11 cellular contexts compared by ENCODE assay signal in genomic region chr5:100550531-100551036, GRCh38. TPM values are rescaled to one million over a fixed set of nuclear protein-coding genes. Genes with fewer than 3 reads are reported as not detected.
A peak's percentile ranks its signal among the peaks of the same experiment; 100 is the strongest.
DNase-seq lines count a peak whose midpoint lies in the region; ATAC-seq, FAIRE-seq and TF ChIP-seq lines count a peak whose summit lies in the region.
"Had no signal": no experiment of that assay in that cellular context is flagged by ENCODE, and none has a peak within 500 bp of the region (broad histone marks: within the 10 kb centered on the region; RNA-seq: fewer than 3 reads in every experiment).

No MANE protein-coding gene starts in this region.

- POLR2A ChIA-PET in activated CD4-positive, alpha-beta memory T cell treated with anti-CD3 and anti-CD28 coated beads, Interleukin-2, amount 10 ng/mL, durations not matched to agents 7 days and 5 days (lab: Charles Lee): interaction anchor here (0.6 to 1.0 kb wide), 2 partner anchors 79 to 339 kb away, joined by 3 read pairs; no protein-coding TSS in a partner anchor

- FAIRE-seq in frontal cortex (lab: Jason Lieb, UNC): no peak

- no peak for TF ChIP-seq CTCF in chondrocyte (IDR thresholded peaks at IDR 0.05)

- H3K4me3 Mint-ChIP-seq in activated CD4-positive, alpha-beta memory T cell treated with anti-CD3 and anti-CD28 coated beads, Interleukin-2, amount 10 ng/mL, durations not matched to agents 7 days and 5 days: no peak overlapping the region
- H3K4me3 Mint-ChIP-seq in chondrocyte (ENCODE audit: unreplicated experiment): no peak overlapping the region

- H3K4me1 Mint-ChIP-seq in activated CD4-positive, alpha-beta memory T cell treated with anti-CD3 and anti-CD28 coated beads, Interleukin-2, amount 10 ng/mL, durations not matched to agents 7 days and 5 days: peaks cover 6% of the 10 kb centered on the region
- H3K4me1 Mint-ChIP-seq in chondrocyte (ENCODE audit: low read depth): peaks cover 8% of the 10 kb centered on the region

- H3K36me3 Mint-ChIP-seq in activated CD4-positive, alpha-beta memory T cell treated with anti-CD3 and anti-CD28 coated beads, Interleukin-2, amount 10 ng/mL, durations not matched to agents 7 days and 5 days (ENCODE audit: low read depth): no peaks in the 10 kb centered on the region
- H3K36me3 Mint-ChIP-seq in chondrocyte (ENCODE audit: low read depth): no peaks in the 10 kb centered on the region

- no peaks in the 10 kb centered on the region for H3K9me3 Mint-ChIP-seq in activated CD4-positive, alpha-beta memory T cell treated with anti-CD3 and anti-CD28 coated beads, Interleukin-2, amount 10 ng/mL, durations not matched to agents 7 days and 5 days
- H3K9me3 Mint-ChIP-seq in chondrocyte (ENCODE audit: low read depth): peaks cover 2% of the 10 kb centered on the region

- ATAC-seq in GM19452 (IDR thresholded peaks at IDR 0.05; ENCODE audit: unreplicated experiment) (peak; percentile 95), HG03108 (IDR thresholded peaks at IDR 0.05; ENCODE audit: unreplicated experiment) (peak; percentile 87)

- CTCF ChIA-PET in activated CD4-positive, alpha-beta memory T cell treated with anti-CD3 and anti-CD28 coated beads, Interleukin-2, amount 10 ng/mL, durations not matched to agents 7 days and 5 days (lab: Charles Lee): no interaction called here

- H3K27me3 Mint-ChIP-seq in activated CD4-positive, alpha-beta memory T cell treated with anti-CD3 and anti-CD28 coated beads, Interleukin-2, amount 10 ng/mL, durations not matched to agents 7 days and 5 days: no peaks in the 10 kb centered on the region
- no peaks in the 10 kb centered on the region for H3K27me3 Mint-ChIP-seq in chondrocyte (ENCODE audit: low read depth)

- peak overlapping the region; percentile 23 for H3K27ac Mint-ChIP-seq in activated CD4-positive, alpha-beta memory T cell treated with anti-CD3 and anti-CD28 coated beads, Interleukin-2, amount 10 ng/mL, durations not matched to agents 7 days and 5 days
- no peak overlapping the region for H3K27ac Mint-ChIP-seq in chondrocyte (ENCODE audit: unreplicated experiment)

- DNase-seq in ELR (ENCODE audit: low read depth) (peak; percentile 46), frontal cortex (ENCODE audit: low spot score in 2 of 2) (no peak), hepatic stellate cell (ENCODE audit: low spot score) (no peak), amygdala (lab: John Stamatoyannopoulos, UW) (no peak), chondrocyte (ENCODE audit: low spot score) (no peak)
- DNase-seq in activated CD4-positive, alpha-beta memory T cell treated with anti-CD3 and anti-CD28 coated beads, Interleukin-2, amount 10 ng/mL, durations not matched to agents 7 days and 5 days: no peak
- DNase-seq: activated CD4-positive, alpha-beta T cell treated with anti-CD3 and anti-CD28 coated beads for 1 hour; Caco-2; stimulated activated naive CD4-positive, alpha-beta T cell had no signal

RNA-seq across cellular contexts. Expression of gene FAM174A, which starts 15.4 kb away (rescaled TPM):
- total RNA-seq in activated CD4-positive, alpha-beta memory T cell treated with anti-CD3 and anti-CD28 coated beads, Interleukin-2, amount 10 ng/mL, durations not matched to agents 7 days and 5 days: 1 to 10 TPM; 6.0 to 6.8 TPM
- total RNA-seq in frontal cortex (17.9 TPM), chondrocyte (20.2 to 22.0 TPM (median 20.2 TPM) in 3 replicates)
